ENCODE assay signal across 8 cellular contexts in the genomic region with DNA sequence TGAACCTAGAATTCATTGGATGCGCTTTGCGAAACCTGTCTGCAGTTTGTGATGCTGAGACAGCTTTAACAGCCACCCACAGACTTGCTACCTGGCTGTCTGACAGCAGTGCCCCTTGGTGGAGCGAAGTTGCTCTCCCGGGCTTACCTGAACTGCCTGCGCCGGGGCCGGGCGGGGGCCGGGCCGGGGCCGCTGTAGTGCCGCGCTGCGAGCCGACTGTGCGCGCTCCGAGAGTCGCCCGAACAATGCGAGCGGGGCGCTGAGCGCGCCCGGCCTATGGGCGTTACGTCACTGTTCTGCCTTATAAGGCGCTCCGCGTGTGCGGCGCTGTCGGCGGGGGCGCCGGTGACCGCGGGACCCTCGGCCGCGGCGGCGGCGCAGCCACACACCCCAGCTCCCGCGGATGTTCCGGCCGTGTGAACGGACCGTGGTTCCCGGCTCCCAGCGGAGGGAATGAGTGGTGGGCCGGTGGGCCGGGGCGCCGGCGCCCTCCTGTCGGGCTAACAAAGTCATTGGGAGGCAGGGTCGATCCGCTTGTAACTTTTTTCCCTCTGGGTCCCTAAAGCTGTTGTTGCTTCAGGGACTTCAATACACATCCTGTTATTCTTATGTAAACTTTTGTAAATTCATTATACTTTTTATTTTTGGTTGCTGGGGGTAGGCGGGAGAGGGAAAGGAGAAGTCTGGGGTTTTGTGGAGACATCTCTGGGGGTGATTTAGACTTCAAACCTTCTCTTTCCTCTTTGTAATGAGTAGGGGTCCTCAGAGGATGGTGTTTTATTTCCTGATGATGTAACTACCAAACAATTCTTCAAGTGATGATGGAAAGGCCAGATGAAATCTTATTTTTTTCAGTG. TPM values are rescaled to one million over a fixed set of nuclear protein-coding genes. Genes with fewer than 3 reads are reported as not detected.
DNase-seq lines count a peak whose midpoint lies in the region; ATAC-seq, FAIRE-seq and TF ChIP-seq lines count a peak whose summit lies in the region.

No MANE protein-coding gene starts in this region.

- DNase-seq in GM12891 (ENCODE audit: insufficient read length, low spot score) (peak; percentile 51), NCI-H146 treated with DMSO at 0.1 percent for 48 hours (lab: John Stamatoyannopoulos, UW; ENCODE audit: unreplicated experiment) (peak; percentile 24), colonic mucosa (peak; percentile 78), left kidney (ENCODE audit: low read depth, low spot score) (peak; percentile 95), NCI-H1436 treated with DMSO at 0.1 percent for 48 hours (lab: John Stamatoyannopoulos, UW) (no peak)
- peak; percentile 73 for DNase-seq in activated CD4-positive, alpha-beta T cell treated with anti-CD3 and anti-CD28 coated beads for 48 hours
- peak; percentile 51 for DNase-seq in stimulated activated CD4-positive, alpha-beta T cell treated with anti-CD3 and anti-CD28 coated beads, Interleukin-1b, Interleukin-23, amount 100 ng/mL, for 4 hours (ENCODE audit: low read depth in 2 of 2)

- peak; percentile 90 for TF ChIP-seq POLR2A in GM12891 (IDR thresholded peaks at IDR 0.05; ENCODE audit: low read depth, low read length)

- ATAC-seq in HG02610 (IDR thresholded peaks at IDR 0.05; ENCODE audit: unreplicated experiment): peak; percentile 75

- H3K4me1 ChIP-seq in colonic mucosa: no peaks in the 10 kb centered on the region

- TF ChIP-seq CTCF in colonic mucosa (IDR thresholded peaks at IDR 0.05): no peak

- intact Hi-C loops in colonic mucosa (cut with DNase I): no loop called here

- H3K27ac ChIP-seq in colonic mucosa: peak overlapping the region; percentile 75

- peak; percentile 97 for FAIRE-seq in GM12891 (lab: Jason Lieb, UNC)

- H3K9ac ChIP-seq in colonic mucosa (ENCODE audit: low read depth in 2 of 2, low read length in 2 of 2): peak overlapping the region; percentile 86 to 93

- H3K4me3 ChIP-seq in colonic mucosa: peak overlapping the region; percentile 61

- no peaks in the 10 kb centered on the region for H3K27me3 ChIP-seq in colonic mucosa

- H3K9me3 ChIP-seq in colonic mucosa: no peaks in the 10 kb centered on the region

- no peaks in the 10 kb centered on the region for H3K36me3 ChIP-seq in colonic mucosa

TF ChIP-seq in GM12891, 5 proteins besides CTCF, POLR2A, EP300 and RAD21:
- TF ChIP-seq POLR2AphosphoS5 (IDR thresholded peaks at IDR 0.05; ENCODE audit: low read depth, low read length) (peak; percentile 86), TAF1 (IDR thresholded peaks at IDR 0.05; ENCODE audit: low read depth, low read length) (peak; percentile 94), PAX5 (IDR thresholded peaks at IDR 0.05; ENCODE audit: insufficient read depth, low read length, severe bottlenecking) (peak; percentile 15), SPI1 (IDR thresholded peaks at IDR 0.05; ENCODE audit: low read depth, low read length) (no peak), POU2F2 (IDR thresholded peaks at IDR 0.05; ENCODE audit: low read depth, low read length) (0 out of 2 replicates have a peak, but pooled peaks have one; percentile 57)
TF ChIP-seq in GM12891: peak in this region for 4.

RNA-seq across cellular contexts. Expression of gene CMSS1, which starts 58.5 kb away (rescaled TPM):
- 37.4 TPM for polyA plus RNA-seq in GM12891 (2012; ENCODE audit: low read depth, missing spikeins)
- 10 to 100 TPM; 10.7 to 24.7 TPM for total RNA-seq in colonic mucosa
